Comparison of ENCODE assay signal across 1 cellular context in the genomic region with DNA sequence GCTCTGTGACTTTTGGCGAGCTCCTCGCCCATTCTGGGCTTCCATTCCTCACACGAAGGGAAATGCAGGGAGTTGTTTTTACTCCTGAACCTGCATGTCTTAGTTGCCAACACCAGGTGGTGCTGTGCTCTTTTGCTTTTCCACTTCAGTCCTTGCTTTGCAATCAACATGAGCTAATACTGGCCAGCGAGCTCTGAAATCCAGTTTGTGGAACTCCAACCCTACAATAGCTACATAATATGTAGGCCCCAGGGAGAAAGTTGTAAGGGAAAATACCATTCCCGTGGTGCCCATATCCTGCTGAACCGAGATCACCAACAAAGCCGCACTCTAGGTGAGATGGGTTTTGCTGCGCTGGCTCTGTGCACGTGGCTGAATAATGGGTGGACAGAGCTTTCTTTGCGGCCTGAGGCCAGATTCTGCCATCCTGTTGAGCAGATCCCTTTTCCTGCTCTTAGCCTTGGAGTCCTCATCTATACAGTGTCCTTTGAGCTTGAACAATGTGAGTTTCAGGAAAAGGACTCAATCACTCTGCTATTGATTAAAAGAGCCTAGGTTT.
TF ChIP-seq lines count a peak whose summit lies in the region.

No MANE protein-coding gene starts in this region.

TF ChIP-seq in GM23338, 12 proteins besides CTCF, POLR2A, EP300 and RAD21 (continued from another document):
- TF ChIP-seq, protein P1, sequence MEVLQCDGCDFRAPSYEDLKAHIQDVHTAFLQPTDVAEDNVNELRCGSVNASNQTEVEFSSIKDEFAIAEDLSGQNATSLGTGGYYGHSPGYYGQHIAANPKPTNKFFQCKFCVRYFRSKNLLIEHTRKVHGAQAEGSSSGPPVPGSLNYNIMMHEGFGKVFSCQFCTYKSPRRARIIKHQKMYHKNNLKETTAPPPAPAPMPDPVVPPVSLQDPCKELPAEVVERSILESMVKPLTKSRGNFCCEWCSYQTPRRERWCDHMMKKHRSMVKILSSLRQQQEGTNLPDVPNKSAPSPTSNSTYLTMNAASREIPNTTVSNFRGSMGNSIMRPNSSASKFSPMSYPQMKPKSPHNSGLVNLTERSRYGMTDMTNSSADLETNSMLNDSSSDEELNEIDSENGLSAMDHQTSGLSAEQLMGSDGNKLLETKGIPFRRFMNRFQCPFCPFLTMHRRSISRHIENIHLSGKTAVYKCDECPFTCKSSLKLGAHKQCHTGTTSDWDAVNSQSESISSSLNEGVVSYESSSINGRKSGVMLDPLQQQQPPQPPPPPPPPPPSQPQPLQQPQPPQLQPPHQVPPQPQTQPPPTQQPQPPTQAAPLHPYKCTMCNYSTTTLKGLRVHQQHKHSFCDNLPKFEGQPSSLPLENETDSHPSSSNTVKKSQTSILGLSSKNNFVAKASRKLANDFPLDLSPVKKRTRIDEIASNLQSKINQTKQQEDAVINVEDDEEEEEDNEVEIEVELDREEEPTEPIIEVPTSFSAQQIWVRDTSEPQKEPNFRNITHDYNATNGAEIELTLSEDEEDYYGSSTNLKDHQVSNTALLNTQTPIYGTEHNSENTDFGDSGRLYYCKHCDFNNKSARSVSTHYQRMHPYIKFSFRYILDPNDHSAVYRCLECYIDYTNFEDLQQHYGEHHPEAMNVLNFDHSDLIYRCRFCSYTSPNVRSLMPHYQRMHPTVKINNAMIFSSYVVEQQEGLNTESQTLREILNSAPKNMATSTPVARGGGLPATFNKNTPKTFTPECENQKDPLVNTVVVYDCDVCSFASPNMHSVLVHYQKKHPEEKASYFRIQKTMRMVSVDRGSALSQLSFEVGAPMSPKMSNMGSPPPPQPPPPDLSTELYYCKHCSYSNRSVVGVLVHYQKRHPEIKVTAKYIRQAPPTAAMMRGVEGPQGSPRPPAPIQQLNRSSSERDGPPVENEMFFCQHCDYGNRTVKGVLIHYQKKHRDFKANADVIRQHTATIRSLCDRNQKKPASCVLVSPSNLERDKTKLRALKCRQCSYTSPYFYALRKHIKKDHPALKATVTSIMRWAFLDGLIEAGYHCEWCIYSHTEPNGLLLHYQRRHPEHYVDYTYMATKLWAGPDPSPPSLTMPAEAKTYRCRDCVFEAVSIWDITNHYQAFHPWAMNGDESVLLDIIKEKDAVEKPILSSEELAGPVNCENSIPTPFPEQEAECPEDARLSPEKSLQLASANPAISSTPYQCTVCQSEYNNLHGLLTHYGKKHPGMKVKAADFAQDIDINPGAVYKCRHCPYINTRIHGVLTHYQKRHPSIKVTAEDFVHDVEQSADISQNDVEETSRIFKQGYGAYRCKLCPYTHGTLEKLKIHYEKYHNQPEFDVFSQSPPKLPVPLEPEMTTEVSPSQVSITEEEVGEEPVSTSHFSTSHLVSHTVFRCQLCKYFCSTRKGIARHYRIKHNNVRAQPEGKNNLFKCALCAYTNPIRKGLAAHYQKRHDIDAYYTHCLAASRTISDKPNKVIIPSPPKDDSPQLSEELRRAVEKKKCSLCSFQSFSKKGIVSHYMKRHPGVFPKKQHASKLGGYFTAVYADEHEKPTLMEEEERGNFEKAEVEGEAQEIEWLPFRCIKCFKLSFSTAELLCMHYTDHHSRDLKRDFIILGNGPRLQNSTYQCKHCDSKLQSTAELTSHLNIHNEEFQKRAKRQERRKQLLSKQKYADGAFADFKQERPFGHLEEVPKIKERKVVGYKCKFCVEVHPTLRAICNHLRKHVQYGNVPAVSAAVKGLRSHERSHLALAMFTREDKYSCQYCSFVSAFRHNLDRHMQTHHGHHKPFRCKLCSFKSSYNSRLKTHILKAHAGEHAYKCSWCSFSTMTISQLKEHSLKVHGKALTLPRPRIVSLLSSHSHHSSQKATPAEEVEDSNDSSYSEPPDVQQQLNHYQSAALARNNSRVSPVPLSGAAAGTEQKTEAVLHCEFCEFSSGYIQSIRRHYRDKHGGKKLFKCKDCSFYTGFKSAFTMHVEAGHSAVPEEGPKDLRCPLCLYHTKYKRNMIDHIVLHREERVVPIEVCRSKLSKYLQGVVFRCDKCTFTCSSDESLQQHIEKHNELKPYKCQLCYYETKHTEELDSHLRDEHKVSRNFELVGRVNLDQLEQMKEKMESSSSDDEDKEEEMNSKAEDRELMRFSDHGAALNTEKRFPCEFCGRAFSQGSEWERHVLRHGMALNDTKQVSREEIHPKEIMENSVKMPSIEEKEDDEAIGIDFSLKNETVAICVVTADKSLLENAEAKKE (CRISPR knock-in tag; IDR thresholded peaks at IDR 0.05), result no peak
- TF ChIP-seq POLR2AphosphoS5 (IDR thresholded peaks at IDR 0.05; ENCODE audit: low read depth) (no peak), JUNB (IDR thresholded peaks at IDR 0.05; ENCODE audit: unreplicated experiment) (no peak), CREB1 (CRISPR knock-in tag; IDR thresholded peaks at IDR 0.05; ENCODE audit: low read depth) (no peak), EZH2 (IDR thresholded peaks at IDR 0.05; ENCODE audit: low read depth, unreplicated experiment) (no peak), ZNF114 (CRISPR knock-in tag; IDR thresholded peaks at IDR 0.05) (no peak)
- TF ChIP-seq, protein P2, sequence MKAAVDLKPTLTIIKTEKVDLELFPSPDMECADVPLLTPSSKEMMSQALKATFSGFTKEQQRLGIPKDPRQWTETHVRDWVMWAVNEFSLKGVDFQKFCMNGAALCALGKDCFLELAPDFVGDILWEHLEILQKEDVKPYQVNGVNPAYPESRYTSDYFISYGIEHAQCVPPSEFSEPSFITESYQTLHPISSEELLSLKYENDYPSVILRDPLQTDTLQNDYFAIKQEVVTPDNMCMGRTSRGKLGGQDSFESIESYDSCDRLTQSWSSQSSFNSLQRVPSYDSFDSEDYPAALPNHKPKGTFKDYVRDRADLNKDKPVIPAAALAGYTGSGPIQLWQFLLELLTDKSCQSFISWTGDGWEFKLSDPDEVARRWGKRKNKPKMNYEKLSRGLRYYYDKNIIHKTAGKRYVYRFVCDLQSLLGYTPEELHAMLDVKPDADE (IDR thresholded peaks at IDR 0.05), result no peak
